Comparison of ENCODE assay signal across 15 cellular contexts in genomic region chr7:35680403-35681013, GRCh38. TPM values are rescaled to one million over a fixed set of nuclear protein-coding genes. Genes with fewer than 3 reads are reported as not detected.
A peak's percentile ranks its signal among the peaks of the same experiment; 100 is the strongest.
DNase-seq lines count a peak whose midpoint lies in the region; ATAC-seq, FAIRE-seq and TF ChIP-seq lines count a peak whose summit lies in the region.
"Had no signal": no experiment of that assay in that cellular context is flagged by ENCODE, and none has a peak within 500 bp of the region (broad histone marks: within the 10 kb centered on the region; RNA-seq: fewer than 3 reads in every experiment).

No MANE protein-coding gene starts in this region.

- dilution Hi-C loops in mammary epithelial cell (cut with HindIII; ENCODE audit: low sequenced_read_pairs): no loop called here

- peaks cover 3% of the 10 kb centered on the region for H3K9me3 Mint-ChIP-seq in activated naive CD4-positive, alpha-beta T cell treated with anti-CD3 and anti-CD28 coated beads, Interleukin-2, amount 10 ng/mL, durations not matched to agents 7 days and 5 days
- H3K9me3 Mint-ChIP-seq in stimulated activated naive CD8-positive, alpha-beta T cell treated with anti-CD3 and anti-CD28 coated beads, Interleukin-15, amount 100 ng/mL, for 72 hours: no peaks in the 10 kb centered on the region

- DNase-seq in activated naive CD4-positive, alpha-beta T cell treated with anti-CD3 and anti-CD28 coated beads, Interleukin-2, amount 10 ng/mL, durations not matched to agents 7 days and 5 days: no peak
- no peak for DNase-seq in activated naive CD4-positive, alpha-beta T cell treated with Interleukin-2 at 50 U/mL for 16 hours
- DNase-seq in NCI-H2227 treated with DMSO at 0.1 percent for 48 hours (lab: John Stamatoyannopoulos, UW): peak; percentile 8
- no peak for DNase-seq in H1 (ENCODE audit: low read depth in 1 of 2, low spot score in 2 of 2)
- no peak for DNase-seq in stimulated activated naive CD8-positive, alpha-beta T cell treated with anti-CD3 and anti-CD28 coated beads, Interleukin-15, amount 100 ng/mL, for 72 hours
- DNase-seq in DMS79 treated with DMSO at 0.1 percent for 48 hours (lab: John Stamatoyannopoulos, UW): no peak
- DNase-seq in mammary epithelial cell: no peak
- DNase-seq: dorsolateral prefrontal cortex; GF-D8; NCI-H2081; PC-3; stimulated activated CD4-positive, alpha-beta T cell treated with anti-CD3 and anti-CD28 coated beads, Interleukin-2, amount 100 ng/mL, for 48 hours; stimulated activated naive CD4-positive, alpha-beta T cell treated with Interleukin-2 at 50 U/mL for 16 hours had no signal

- peak overlapping the region; percentile 31 for H3K27ac Mint-ChIP-seq in activated naive CD4-positive, alpha-beta T cell treated with anti-CD3 and anti-CD28 coated beads, Interleukin-2, amount 10 ng/mL, durations not matched to agents 7 days and 5 days
- peak overlapping the region in 1 of 2 donors; percentile 82 for H3K27ac Mint-ChIP-seq in stimulated activated naive CD8-positive, alpha-beta T cell treated with anti-CD3 and anti-CD28 coated beads, Interleukin-15, amount 100 ng/mL, for 72 hours
- H3K27ac Mint-ChIP-seq: B cell had no signal

- no peak overlapping the region; the same call in 1 of the 2 replicates for H3K18ac ChIP-seq in H1 (ENCODE audit: extremely low read depth, low read length)

- peaks cover 33% of the 10 kb centered on the region for H3K36me3 Mint-ChIP-seq in activated naive CD4-positive, alpha-beta T cell treated with anti-CD3 and anti-CD28 coated beads, Interleukin-2, amount 10 ng/mL, durations not matched to agents 7 days and 5 days

- H3K9me3 ChIP-seq in H1 (ENCODE audit: insufficient read depth in 2 of 2, low read depth in 1 of 2, low read length in 1 of 2) (no peaks in the 10 kb centered on the region), mammary epithelial cell (replicated peaks; ENCODE audit: insufficient read depth, low read length) (no peaks in the 10 kb centered on the region)

- in situ Hi-C loops in mammary epithelial cell (cut with MboI; ENCODE audit: low sequenced_read_pairs in 2 of 2): no loop called here

- H3K27me3 ChIP-seq in H1 (replicated peaks in 1 of 4; ENCODE audit: control insufficient read depth in 3 of 4, extremely low read depth in 1 of 4, insufficient read depth in 3 of 4, low read length in 3 of 4) (peaks cover 0 to 2% (median 0%) of the 10 kb centered on the region in 4 experiments; a peak in 1 of 7 replicates), mammary epithelial cell (ENCODE audit: insufficient read depth, low read length) (no peaks in the 10 kb centered on the region)
- H3K27me3 ChIP-seq: dorsolateral prefrontal cortex had no signal

- TF ChIP-seq CTCF in H1 (IDR thresholded peaks at IDR 0.05; ENCODE audit: control extremely low read depth in 1 of 3, insufficient read depth in 1 of 3, low read depth in 1 of 3, low read length in 3 of 3) (no peak), mammary epithelial cell (conservative IDR thresholded peaks at IDR 0.05 in 1 of 2, IDR thresholded peaks at IDR 0.05 in 1 of 2; ENCODE audit: extremely low read depth in 1 of 2, insufficient read depth in 1 of 2, low read depth in 1 of 2, low read length in 2 of 2) (no peak)

- no peak for TF ChIP-seq POLR2A in H1 (IDR thresholded peaks at IDR 0.05; ENCODE audit: control extremely low read depth in 1 of 2, low read depth in 2 of 2, low read length in 2 of 2)

- no peak overlapping the region for H3K9ac ChIP-seq in H1 (replicated peaks in 1 of 4; ENCODE audit: extremely low read depth in 1 of 4, low read depth in 3 of 4, low read length in 3 of 4)
- no peak overlapping the region for H3K9ac ChIP-seq in mammary epithelial cell (ENCODE audit: insufficient read depth, low read length)

- no peak overlapping the region for H3K14ac ChIP-seq in H1 (ENCODE audit: insufficient read length)

- no peak overlapping the region for H2BK12ac ChIP-seq in H1 (ENCODE audit: low read depth, low read length)

- H3K36me3 ChIP-seq in H1 (ENCODE audit: control insufficient read depth in 2 of 4, insufficient read depth in 4 of 4, low read length in 3 of 4): peaks cover 0 to 2% (median 0%) of the 10 kb centered on the region in 4 experiments; a peak in 1 of 8 replicates
- H3K36me3 ChIP-seq in mammary epithelial cell (ENCODE audit: insufficient read depth, low read length): peaks cover 4% of the 10 kb centered on the region

- H2AK5ac ChIP-seq in H1 (ENCODE audit: low read depth, low read length): no peak overlapping the region

- no peak overlapping the region for H4K5ac ChIP-seq in H1 (ENCODE audit: insufficient read length, low read depth, low read length)

- H3K79me2 ChIP-seq in H1 (ENCODE audit: control insufficient read depth in 1 of 2, insufficient read depth in 2 of 2, low read length in 2 of 2) (peaks cover 0 to 54% of the 10 kb centered on the region in 2 experiments; a peak in 2 of 4 replicates), mammary epithelial cell (ENCODE audit: insufficient read depth, low read length) (peaks cover 86% of the 10 kb centered on the region)

- no peak overlapping the region for H2BK120ac ChIP-seq in H1 (replicated peaks; ENCODE audit: low read depth, low read length)

- no TSS peak for BruUV-seq in mammary epithelial cell (replicated peaks; lab: Mats Ljungman, UMichigan)

- peak; percentile 50 for ATAC-seq in stimulated activated naive CD8-positive, alpha-beta T cell treated with anti-CD3 and anti-CD28 coated beads, Interleukin-15, amount 100 ng/mL, for 72 hours
- ATAC-seq in HG02852 (IDR thresholded peaks at IDR 0.05; ENCODE audit: unreplicated experiment): no peak
- ATAC-seq: PC-3 had no signal

- no peaks in the 10 kb centered on the region for H3K27me3 Mint-ChIP-seq in activated naive CD4-positive, alpha-beta T cell treated with anti-CD3 and anti-CD28 coated beads, Interleukin-2, amount 10 ng/mL, durations not matched to agents 7 days and 5 days
- no peaks in the 10 kb centered on the region for H3K27me3 Mint-ChIP-seq in stimulated activated naive CD8-positive, alpha-beta T cell treated with anti-CD3 and anti-CD28 coated beads, Interleukin-15, amount 100 ng/mL, for 72 hours
- H3K27me3 Mint-ChIP-seq: B cell had no signal

- H3K4ac ChIP-seq in H1 (replicated peaks; ENCODE audit: insufficient read length, low read depth, low read length): no peak overlapping the region

- no peak overlapping the region for H3K56ac ChIP-seq in H1 (replicated peaks; ENCODE audit: insufficient read length, low read depth, low read length)

- H2AFZ ChIP-seq in H1 (ENCODE audit: low read length) (no peak overlapping the region), mammary epithelial cell (ENCODE audit: low read depth, low read length) (no peak overlapping the region)

- peaks cover 0 to 7% (median 2%) of the 10 kb centered on the region in 4 experiments; a peak in 6 of 7 replicates for H3K4me1 ChIP-seq in H1 (replicated peaks in 1 of 4; ENCODE audit: control insufficient read depth in 3 of 4, insufficient read depth in 4 of 4, low read length in 3 of 4)
- H3K4me1 ChIP-seq in mammary epithelial cell (ENCODE audit: insufficient read depth, low read length): no peaks in the 10 kb centered on the region

- FAIRE-seq in H1 (lab: Jason Lieb, UNC): no peak

- intact Hi-C loops in mammary epithelial cell (cut with micrococcal nuclease): no loop called here

- no peak overlapping the region for H3K23ac ChIP-seq in H1 (ENCODE audit: insufficient read length)

- CTCF ChIA-PET in activated naive CD4-positive, alpha-beta T cell treated with anti-CD3 and anti-CD28 coated beads, Interleukin-2, amount 10 ng/mL, durations not matched to agents 7 days and 5 days (lab: Charles Lee): no interaction called here
- CTCF ChIA-PET in H1 (lab: Charles Lee; ENCODE audit: partially characterized antibody): interaction anchor here (0.7 kb wide), 1 partner anchor 89 kb away, joined by 3 read pairs; no protein-coding TSS in a partner anchor
- CTCF ChIA-PET in mammary epithelial cell (lab: Charles Lee; ENCODE audit: low non-redundant PET): no interaction called here

- H4K91ac ChIP-seq in H1 (replicated peaks; ENCODE audit: insufficient read length, low read length): no peak overlapping the region

- WGBS in H1 (ENCODE audit: extremely low coverage in 1 of 2, insufficient coverage in 1 of 2, insufficient read length in 1 of 2, insufficient replicate concordance in 2 of 2, low coverage in 1 of 2, low lambda C conversion rate in 2 of 2, missing lambda C conversion rate in 1 of 2), 2 experiments: 89% methylated on average over 2 of the region's 2 CpGs; no CpG with 5 or more reads in 1 of the 2 experiments
- 100% methylated on average over 2 of the region's 2 CpGs for WGBS in mammary epithelial cell (ENCODE audit: low coverage, missing lambda C conversion rate)

- no peak overlapping the region for H2BK20ac ChIP-seq in H1 (ENCODE audit: low read length)

- H3K4me1 Mint-ChIP-seq in activated naive CD4-positive, alpha-beta T cell treated with anti-CD3 and anti-CD28 coated beads, Interleukin-2, amount 10 ng/mL, durations not matched to agents 7 days and 5 days: peaks cover 48% of the 10 kb centered on the region
- peaks cover 76% of the 10 kb centered on the region for H3K4me1 Mint-ChIP-seq in stimulated activated naive CD8-positive, alpha-beta T cell treated with anti-CD3 and anti-CD28 coated beads, Interleukin-15, amount 100 ng/mL, for 72 hours

- TF ChIP-seq RAD21 in H1 (IDR thresholded peaks at IDR 0.05 in 1 of 2, conservative IDR thresholded peaks at IDR 0.05 in 1 of 2; ENCODE audit: low read depth in 2 of 2, low read length in 2 of 2): no peak

- H3K4me3 ChIP-seq in H1 (ENCODE audit: extremely low read depth in 1 of 4, insufficient read depth in 2 of 4, low read depth in 3 of 4, low read length in 4 of 4) (no peak overlapping the region), mammary epithelial cell (replicated peaks in 1 of 3; ENCODE audit: insufficient read depth in 1 of 3, low read depth in 2 of 3, low read length in 3 of 3) (no peak overlapping the region)
- H3K4me3 ChIP-seq: dorsolateral prefrontal cortex had no signal

- no peak for TF ChIP-seq EP300 in H1 (IDR thresholded peaks at IDR 0.05; ENCODE audit: borderline replicate concordance in 1 of 2, low read depth in 2 of 2, low read length in 2 of 2)

- H2BK5ac ChIP-seq in H1 (ENCODE audit: low read depth, low read length): no peak overlapping the region

- H3K4me3 Mint-ChIP-seq in activated naive CD4-positive, alpha-beta T cell treated with anti-CD3 and anti-CD28 coated beads, Interleukin-2, amount 10 ng/mL, durations not matched to agents 7 days and 5 days: no peak overlapping the region
- H3K4me3 Mint-ChIP-seq in stimulated activated naive CD8-positive, alpha-beta T cell treated with anti-CD3 and anti-CD28 coated beads, Interleukin-15, amount 100 ng/mL, for 72 hours: peak overlapping the region in 1 of 2 donors; percentile 6
- H3K4me3 Mint-ChIP-seq: B cell had no signal

- H2BK15ac ChIP-seq in H1 (ENCODE audit: low read length): no peak overlapping the region

- POLR2A ChIA-PET in H1 (lab: Charles Lee; ENCODE audit: partially characterized antibody): interaction anchor here (1.7 kb wide), 1 partner anchor 10 kb away, joined by 3 read pairs; no protein-coding TSS in a partner anchor

- H3K79me1 ChIP-seq in H1 (ENCODE audit: low read depth, low read length): no peaks in the 10 kb centered on the region

- H3K27ac ChIP-seq in H1 (ENCODE audit: low read depth, low read length) (no peak overlapping the region; the same call in 1 of the 2 replicates), mammary epithelial cell (ENCODE audit: insufficient read depth, low read depth, low read length) (no peak overlapping the region)
- H3K27ac ChIP-seq: dorsolateral prefrontal cortex had no signal

- H3K23me2 ChIP-seq in H1 (ENCODE audit: low read depth, low read length): no peaks in the 10 kb centered on the region

- peaks cover 0 to 1% of the 10 kb centered on the region in 2 experiments for H4K20me1 ChIP-seq in H1 (replicated peaks in 1 of 2; ENCODE audit: control insufficient read depth in 1 of 2, insufficient read depth in 2 of 2, low read length in 2 of 2)
- no peaks in the 10 kb centered on the region for H4K20me1 ChIP-seq in mammary epithelial cell (ENCODE audit: insufficient read depth, low read length)

- no peak overlapping the region; the same call in 1 of the 2 replicates for H4K8ac ChIP-seq in H1 (ENCODE audit: extremely low read depth, insufficient read depth, low read length)

- peak overlapping the region; percentile 7 to 41; a peak in 1 of 4 replicates for H3K4me2 ChIP-seq in H1 (ENCODE audit: insufficient read depth in 1 of 2, low read depth in 2 of 2, low read length in 2 of 2)
- no peak overlapping the region for H3K4me2 ChIP-seq in mammary epithelial cell (ENCODE audit: insufficient read depth, low read depth, low read length)

RNA-seq across cellular contexts. Expression of gene HERPUD2, which starts 14.4 kb away (rescaled TPM):
- 15.6 and 18.3 TPM in 2 replicates for total RNA-seq in H1 (2021; fragmentation: NEBNext Ultra II Directional; extraction: Animal tissue kit (Norgen Biotek cat#: 25700))
- polyA plus RNA-seq in H1 (2011; rRNA removed) (27.3 and 28.7 TPM in 2 replicates), mammary epithelial cell (39.4 TPM)
- 23.1 TPM for polyA plus RNA-seq in H1 (2011; cell fraction: cytosol; rRNA removed)
- 32.2 TPM for polyA plus RNA-seq in H1 (2011; cell fraction: nucleus; rRNA removed)
- polyA plus RNA-seq in H1 (2012, experiment 1 of 2): 11.1 to 19.8 TPM (median 14.7 TPM) in 4 replicates
- polyA plus RNA-seq in H1 (2012, experiment 2 of 2): 4.5 TPM
- 15.0 TPM for polyA plus RNA-seq in H1 (2013, experiment 1 of 2)
- 16.9 TPM for polyA plus RNA-seq in H1 (2013, experiment 2 of 2)
- polyA minus RNA-seq in H1 (2011; rRNA and poly(A)+ RNA removed): 77.2 and 77.4 TPM in 2 replicates
- polyA minus RNA-seq in H1 (2011; cell fraction: cytosol; rRNA and poly(A)+ RNA removed): 26.1 TPM
- 49.5 TPM for polyA minus RNA-seq in H1 (2011; cell fraction: nucleus; rRNA and poly(A)+ RNA removed)
- total RNA-seq in mammary epithelial cell: 10 to 100 TPM; 28.7 to 42.2 TPM
- 98.9 TPM for polyA minus RNA-seq in mammary epithelial cell
